Comparison of ENCODE assay signal across 15 cellular contexts in genomic region chr9:27181381-27181780, GRCh38.
A peak's percentile ranks its signal among the peaks of the same experiment; 100 is the strongest.
DNase-seq lines count a peak whose midpoint lies in the region; ATAC-seq and TF ChIP-seq lines count a peak whose summit lies in the region.
"Had no signal": no experiment of that assay in that cellular context is flagged by ENCODE, and none has a peak within 500 bp of the region (broad histone marks: within the 10 kb centered on the region; RNA-seq: fewer than 3 reads in every experiment).

No MANE protein-coding gene starts in this region.

- DNase-seq in GM23248 (peak; percentile 84), NCI-H226 (peak; percentile 45), dermis blood vessel endothelial cell (peak; percentile 43), mucosa of descending colon (no peak), neural progenitor cell (ENCODE audit: low spot score) (no peak), GM23338 (ENCODE audit: low spot score) (no peak), PC-9 (no peak)
- DNase-seq: activated B cell treated with CpG ODN at 0.5 μM for 24 hours; activated effector memory CD4-positive, alpha-beta T cell treated with Interleukin-2 at 50 U/mL for 16 hours; BE2C; NCI-H2107; NCI-H748 treated with DMSO at 0.1 percent for 48 hours; retina had no signal

- H3K9me3 ChIP-seq in GM23248 (ENCODE audit: low read depth) (no peaks in the 10 kb centered on the region), mucosa of descending colon (peaks cover 6% of the 10 kb centered on the region), neural progenitor cell (ENCODE audit: low read depth) (no peaks in the 10 kb centered on the region), PC-9 (ENCODE audit: insufficient read depth, low read depth) (no peaks in the 10 kb centered on the region)
- H3K9me3 ChIP-seq: BE2C had no signal

- H3K9me3 Mint-ChIP-seq in neural progenitor cell (peaks cover 11% of the 10 kb centered on the region), GM23338 (peaks cover 4% of the 10 kb centered on the region; the same call in 1 of the 3 replicates)

- H3K27me3 Mint-ChIP-seq in neural progenitor cell (ENCODE audit: insufficient read depth, low read depth): peaks cover 2% of the 10 kb centered on the region
- H3K27me3 Mint-ChIP-seq in GM23338 (ENCODE audit: insufficient read depth, low read depth, poor library complexity): no peaks in the 10 kb centered on the region

- H3K4me2 ChIP-seq in GM23248 (ENCODE audit: unreplicated experiment) (peak overlapping the region; percentile 9), neural progenitor cell (no peak overlapping the region), GM23338 (no peak overlapping the region), PC-9 (no peak overlapping the region)

- no peak overlapping the region for H2AFZ ChIP-seq in GM23248
- H2AFZ ChIP-seq in neural progenitor cell (replicated peaks): no peak overlapping the region
- H2AFZ ChIP-seq in GM23338: no peak overlapping the region
- H2AFZ ChIP-seq in PC-9: no peak overlapping the region

- no peaks in the 10 kb centered on the region for H4K20me1 ChIP-seq in GM23248 (ENCODE audit: insufficient read depth)
- H4K20me1 ChIP-seq in neural progenitor cell (ENCODE audit: low read depth): no peaks in the 10 kb centered on the region
- no peaks in the 10 kb centered on the region for H4K20me1 ChIP-seq in GM23338 (replicated peaks; ENCODE audit: insufficient read depth)
- H4K20me1 ChIP-seq in PC-9 (ENCODE audit: insufficient read depth): no peaks in the 10 kb centered on the region

- in situ Hi-C loops in GM23248 (cut with MboI): no loop called here

- intact Hi-C loops in mucosa of descending colon (cut with DNase I, micrococcal nuclease): no loop called here
- intact Hi-C loops in PC-9 (cut with micrococcal nuclease; ENCODE audit: unreplicated experiment): loop anchor here (10.0 kb wide), 1 partner anchor 147 kb away; no protein-coding TSS in a partner anchor

- peaks cover 35% of the 10 kb centered on the region for H3K4me1 ChIP-seq in GM23248 (ENCODE audit: insufficient read depth)
- H3K4me1 ChIP-seq in mucosa of descending colon (ENCODE audit: low read depth): no peaks in the 10 kb centered on the region
- H3K4me1 ChIP-seq in neural progenitor cell: peaks cover 5% of the 10 kb centered on the region
- no peaks in the 10 kb centered on the region for H3K4me1 ChIP-seq in GM23338 (ENCODE audit: insufficient read depth)
- H3K4me1 ChIP-seq in PC-9 (replicated peaks; ENCODE audit: insufficient read depth): no peaks in the 10 kb centered on the region
- H3K4me1 ChIP-seq: BE2C had no signal

- no peak overlapping the region for H3K27ac ChIP-seq in GM23248
- H3K27ac ChIP-seq in neural progenitor cell: no peak overlapping the region
- H3K27ac ChIP-seq in GM23338 (ENCODE audit: low read depth): no peak overlapping the region; the same call in 1 of the 2 replicates
- no peak overlapping the region for H3K27ac ChIP-seq in PC-9

- POLR2A ChIA-PET in PC-9 (lab: Charles Lee; ENCODE audit: unreplicated experiment): interaction anchor here (0.6 kb wide), 1 partner anchor 10 kb away, joined by 6 read pairs; no protein-coding TSS in a partner anchor

- H3K4me1 Mint-ChIP-seq in neural progenitor cell: no peaks in the 10 kb centered on the region
- no peaks in the 10 kb centered on the region for H3K4me1 Mint-ChIP-seq in GM23338
- H3K4me1 Mint-ChIP-seq: activated B cell treated with CpG ODN at 0.5 μM for 24 hours had no signal

- WGBS in GM23248 (ENCODE audit: low coverage in 1 of 2, low lambda C conversion rate in 2 of 2, missing lambda C conversion rate in 2 of 2), 2 experiments: 16 to 17% methylated on average over 4 of the region's 4 CpGs

- H3K9me2 ChIP-seq in GM23248 (ENCODE audit: insufficient read depth) (no peaks in the 10 kb centered on the region), GM23338 (ENCODE audit: insufficient read depth) (0 out of 2 replicates have a peak, but pooled peaks cover 3% of the 10 kb centered on the region), PC-9 (ENCODE audit: insufficient read depth) (no peaks in the 10 kb centered on the region)

- H3F3A ChIP-seq in GM23248 (ENCODE audit: insufficient read depth) (0 out of 2 replicates have a peak, but pooled peaks cover 8% of the 10 kb centered on the region), neural progenitor cell (ENCODE audit: low read depth) (no peaks in the 10 kb centered on the region), GM23338 (replicated peaks; ENCODE audit: low read depth) (no peaks in the 10 kb centered on the region), PC-9 (ENCODE audit: insufficient read depth, low read depth) (no peaks in the 10 kb centered on the region)

- H3K36me3 ChIP-seq in GM23248 (ENCODE audit: low read depth) (no peaks in the 10 kb centered on the region), mucosa of descending colon (ENCODE audit: low read depth) (no peaks in the 10 kb centered on the region), neural progenitor cell (no peaks in the 10 kb centered on the region), GM23338 (ENCODE audit: insufficient read depth) (no peaks in the 10 kb centered on the region), PC-9 (ENCODE audit: low read depth) (no peaks in the 10 kb centered on the region)
- H3K36me3 ChIP-seq: BE2C, gastroesophageal sphincter had no signal

- H3K4me3 Mint-ChIP-seq in neural progenitor cell (no peak overlapping the region), GM23338 (no peak overlapping the region)
- H3K4me3 Mint-ChIP-seq: activated B cell treated with CpG ODN at 0.5 μM for 24 hours had no signal

- H3K4me3 ChIP-seq in GM23248 (no peak overlapping the region), mucosa of descending colon (no peak overlapping the region), neural progenitor cell (no peak overlapping the region), GM23338 (no peak overlapping the region), PC-9 (no peak overlapping the region)
- H3K4me3 ChIP-seq: gastroesophageal sphincter had no signal

- no peaks in the 10 kb centered on the region for H3K79me2 ChIP-seq in GM23248 (ENCODE audit: insufficient read depth)
- no peaks in the 10 kb centered on the region for H3K79me2 ChIP-seq in neural progenitor cell (ENCODE audit: low read depth)
- H3K79me2 ChIP-seq in GM23338 (replicated peaks; ENCODE audit: insufficient read depth): no peaks in the 10 kb centered on the region
- no peaks in the 10 kb centered on the region for H3K79me2 ChIP-seq in PC-9 (ENCODE audit: low read depth)

- no TSS peak for BruUV-seq in PC-9 (replicated peaks; lab: Mats Ljungman, UMichigan)

- H3K36me3 Mint-ChIP-seq in neural progenitor cell (no peaks in the 10 kb centered on the region), GM23338 (ENCODE audit: low read depth) (no peaks in the 10 kb centered on the region)

- H3K27me3 ChIP-seq in GM23248 (replicated peaks; ENCODE audit: insufficient read depth) (no peaks in the 10 kb centered on the region), neural progenitor cell (no peaks in the 10 kb centered on the region), GM23338 (ENCODE audit: insufficient read depth) (no peaks in the 10 kb centered on the region), PC-9 (ENCODE audit: insufficient read depth, low read depth) (no peaks in the 10 kb centered on the region)
- H3K27me3 ChIP-seq: BE2C, gastroesophageal sphincter had no signal

- no peak overlapping the region for H3K27ac Mint-ChIP-seq in neural progenitor cell
- no peak overlapping the region for H3K27ac Mint-ChIP-seq in GM23338
- H3K27ac Mint-ChIP-seq: activated B cell treated with CpG ODN at 0.5 μM for 24 hours had no signal

- ATAC-seq in mucosa of descending colon (peak; percentile 58), HG02884 (IDR thresholded peaks at IDR 0.05; ENCODE audit: unreplicated experiment) (no peak), GM23338 (no peak)
- ATAC-seq: gastroesophageal sphincter had no signal

- TF ChIP-seq CTCF in mucosa of descending colon (IDR thresholded peaks at IDR 0.05): no peak
- TF ChIP-seq CTCF in neural progenitor cell (IDR thresholded peaks at IDR 0.05): no peak
- no peak for TF ChIP-seq CTCF in GM23338 (conservative IDR thresholded peaks at IDR 0.05; ENCODE audit: low read depth in 2 of 2)
- TF ChIP-seq CTCF in PC-9 (conservative IDR thresholded peaks at IDR 0.05): no peak

- H3K9ac ChIP-seq in GM23248 (no peak overlapping the region), neural progenitor cell (no peak overlapping the region)

- CTCF ChIA-PET in PC-9 (lab: Charles Lee): interaction anchor here (0.6 kb wide), 1 partner anchor 16 kb away, joined by 4 read pairs; no protein-coding TSS in a partner anchor

TF ChIP-seq in GM23338, 12 proteins besides CTCF, POLR2A, EP300 and RAD21 (continues in another document):
- TF ChIP-seq CREB1 (CRISPR knock-in tag; IDR thresholded peaks at IDR 0.05; ENCODE audit: low read depth) (no peak), NANOG (IDR thresholded peaks at IDR 0.05; ENCODE audit: borderline replicate concordance) (no peak), POLR2AphosphoS5 (IDR thresholded peaks at IDR 0.05; ENCODE audit: low read depth) (no peak), JUNB (IDR thresholded peaks at IDR 0.05; ENCODE audit: unreplicated experiment) (no peak), EZH2 (IDR thresholded peaks at IDR 0.05; ENCODE audit: low read depth, unreplicated experiment) (no peak), REST (IDR thresholded peaks at IDR 0.05; ENCODE audit: unreplicated experiment) (no peak)

Comparison
In these comparisons a context has a peak if more than half of its experiments do, and no peak if none do; other contexts are left out.
1. DNase-seq: peak in GM23248 (single experiment), NCI-H226 (single experiment) and dermis blood vessel endothelial cell (single experiment); none in mucosa of descending colon (0 of 3), neural progenitor cell (single experiment), GM23338 (single experiment) and PC-9 (0 of 2).